8 cellular contexts compared by ENCODE assay signal in the genomic region with DNA sequence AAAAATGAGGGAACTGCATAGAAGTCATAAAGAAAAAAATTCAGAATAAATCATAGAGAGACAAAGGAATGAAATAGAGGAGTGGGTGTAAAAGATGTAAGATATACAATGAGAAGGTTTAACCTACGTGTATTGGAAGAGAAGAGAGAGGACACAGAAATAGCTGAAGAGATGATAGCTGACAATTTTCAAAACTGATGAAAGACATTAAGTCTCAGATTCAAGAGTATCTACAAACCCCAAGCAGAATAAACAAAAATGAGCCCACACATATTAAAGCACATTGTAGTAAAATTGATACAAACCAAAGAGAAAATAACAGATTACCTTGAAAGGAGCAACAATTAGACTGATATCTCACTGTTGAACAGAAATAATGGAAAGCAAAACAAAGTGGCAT.
"Had no signal": no experiment of that assay in that cellular context is flagged by ENCODE, and none has a peak within 500 bp of the region (broad histone marks: within the 10 kb centered on the region; RNA-seq: fewer than 3 reads in every experiment).

No MANE protein-coding gene starts in this region.

- FAIRE-seq: G401.6, GM12878, GM12891, GM12892, GM18507, GM19239 had no signal

- ATAC-seq: GM12878 had no signal

- DNase-seq: GDM1, GF-D8 had no signal

- H3K4me3 ChIP-seq: GM12878 had no signal
